19 cellular contexts compared by ENCODE assay signal in genomic region chr5:135272311-135272805, GRCh38.
DNase-seq lines count a peak whose midpoint lies in the region; ATAC-seq and TF ChIP-seq lines count a peak whose summit lies in the region.
"Had no signal": no experiment of that assay in that cellular context is flagged by ENCODE, and none has a peak within 500 bp of the region (broad histone marks: within the 10 kb centered on the region; RNA-seq: fewer than 3 reads in every experiment).

No MANE protein-coding gene starts in this region.

- TF ChIP-seq CTCF in mesothelial cell of epicardium (IDR thresholded peaks at IDR 0.05; ENCODE audit: unreplicated experiment) (no peak), progenitor cell of endocrine pancreas (IDR thresholded peaks at IDR 0.05; ENCODE audit: unreplicated experiment) (no peak), ascending aorta (IDR thresholded peaks at IDR 0.05) (no peak)

- no peak overlapping the region for H3K4me3 ChIP-seq in ascending aorta
- no peak overlapping the region for H3K4me3 ChIP-seq in H7 (ENCODE audit: insufficient read depth, low read depth, low read length)

- H3K4me1 ChIP-seq in ascending aorta: peaks cover 6 to 12% of the 10 kb centered on the region in 2 donors

- intact Hi-C loops in ascending aorta (cut with DNase I): loop anchor here (5.0 kb wide), 1 partner anchor 80 kb away; no protein-coding TSS in a partner anchor

- H3K4me3 Mint-ChIP-seq in mesothelial cell of epicardium: no peak overlapping the region
- no peak overlapping the region for H3K4me3 Mint-ChIP-seq in progenitor cell of endocrine pancreas (ENCODE audit: low read depth)
- H3K4me3 Mint-ChIP-seq: CD14-positive monocyte, H9 had no signal

- no peak for ATAC-seq in HG02884 (IDR thresholded peaks at IDR 0.05; ENCODE audit: unreplicated experiment)

- H3K9me3 Mint-ChIP-seq in mesothelial cell of epicardium (no peaks in the 10 kb centered on the region), progenitor cell of endocrine pancreas (ENCODE audit: low read depth) (no peaks in the 10 kb centered on the region)
- H3K9me3 Mint-ChIP-seq: H9 had no signal

- no peak overlapping the region for H3K27ac ChIP-seq in ascending aorta
- H3K27ac ChIP-seq: 22Rv1 had no signal

- H3K4me1 Mint-ChIP-seq in mesothelial cell of epicardium: peaks cover 33% of the 10 kb centered on the region
- H3K4me1 Mint-ChIP-seq in progenitor cell of endocrine pancreas (ENCODE audit: low read depth): peaks cover 1% of the 10 kb centered on the region

- H3K36me3 Mint-ChIP-seq in mesothelial cell of epicardium (no peaks in the 10 kb centered on the region), progenitor cell of endocrine pancreas (ENCODE audit: insufficient read depth) (no peaks in the 10 kb centered on the region)
- H3K36me3 Mint-ChIP-seq: CD14-positive monocyte had no signal

- H3K9me3 ChIP-seq in ascending aorta: no peaks in the 10 kb centered on the region

- H3K36me3 ChIP-seq in ascending aorta (no peaks in the 10 kb centered on the region), H7 (replicated peaks; ENCODE audit: control insufficient read depth, insufficient read depth, low read length) (no peaks in the 10 kb centered on the region)

- H3K27me3 ChIP-seq in ascending aorta (no peaks in the 10 kb centered on the region), H7 (ENCODE audit: control insufficient read depth, insufficient read depth, low read length) (no peaks in the 10 kb centered on the region)

- DNase-seq in NCI-H82 (lab: John Stamatoyannopoulos, UW) (peak; percentile 55), NCI-H82 treated with DMSO at 0.1 percent for 48 hours (lab: John Stamatoyannopoulos, UW; ENCODE audit: unreplicated experiment) (no peak), mesothelial cell of epicardium (ENCODE audit: low spot score in 2 of 2, unreplicated experiment in 2 of 2) (no peak), progenitor cell of endocrine pancreas (ENCODE audit: low spot score, unreplicated experiment) (no peak), ascending aorta (ENCODE audit: low spot score in 2 of 2) (no peak), H7 (no peak), EL (no peak)
- DNase-seq: DMS 273 treated with DMSO at 0.1 percent for 48 hours, DND-41, H9, KG1, NCI-H1105 treated with DMSO at 0.1 percent for 48 hours, NCI-H1694 treated with DMSO at 0.1 percent for 48 hours, NCI-H510A, NCI-H748 treated with DMSO at 0.1 percent for 48 hours, SHP77 had no signal

- H3K27me3 Mint-ChIP-seq in mesothelial cell of epicardium (ENCODE audit: low read depth) (peaks cover 3% of the 10 kb centered on the region), progenitor cell of endocrine pancreas (peaks cover 6% of the 10 kb centered on the region)

- H3K27ac Mint-ChIP-seq in mesothelial cell of epicardium: peak overlapping the region; percentile 83
- peak overlapping the region; percentile 31 for H3K27ac Mint-ChIP-seq in progenitor cell of endocrine pancreas
- H3K27ac Mint-ChIP-seq: H9 had no signal
